ENCODE assay signal across 8 cellular contexts in genomic region chr7:105673367-105674188, GRCh38.
DNase-seq lines count a peak whose midpoint lies in the region; ATAC-seq and TF ChIP-seq lines count a peak whose summit lies in the region.

No MANE protein-coding gene starts in this region.

- peak overlapping the region; percentile 28 to 81 (median 72) for H3K27ac ChIP-seq in body of pancreas
- H3K27ac ChIP-seq in OCI-LY7 (ENCODE audit: low read depth, low read length, poor library complexity, severe bottlenecking), result no peak overlapping the region

- CTCF ChIA-PET in OCI-LY7 (lab: Charles Lee; ENCODE audit: unreplicated experiment), result no interaction called here

- no peak overlapping the region for H3K4me3 Mint-ChIP-seq in neural crest cell

- H3K4me3 ChIP-seq in body of pancreas (no peak overlapping the region), OCI-LY7 (ENCODE audit: low read depth, low read length, poor library complexity, severe bottlenecking) (no peak overlapping the region)

- 16 to 30% methylated on average over 9 of the region's 9 CpGs for WGBS in body of pancreas, 2 donors

- no peak overlapping the region for H3K4me2 ChIP-seq in OCI-LY7 (ENCODE audit: low read length)

- no peaks in the 10 kb centered on the region for H3K79me2 ChIP-seq in OCI-LY7 (ENCODE audit: insufficient read depth, low read depth, low read length)

- H3K36me3 ChIP-seq in body of pancreas (replicated peaks in 1 of 2; ENCODE audit: insufficient read depth in 1 of 2, low read depth in 2 of 2) (no peaks in the 10 kb centered on the region), OCI-LY7 (ENCODE audit: insufficient read depth, low read length) (no peaks in the 10 kb centered on the region)

- H3K9me2 ChIP-seq in OCI-LY7 (ENCODE audit: insufficient read depth, low read length), result no peaks in the 10 kb centered on the region

- ATAC-seq in body of pancreas (peak; percentile 75), HG03378 (IDR thresholded peaks at IDR 0.05; ENCODE audit: unreplicated experiment) (no peak), GM19395 (IDR thresholded peaks at IDR 0.05; ENCODE audit: unreplicated experiment) (no peak)

- peak overlapping the region; percentile 62 for H3K27ac Mint-ChIP-seq in neural crest cell (ENCODE audit: unreplicated experiment)

- H4K20me1 ChIP-seq in OCI-LY7 (ENCODE audit: insufficient read depth, low read length), result no peaks in the 10 kb centered on the region

- no peaks in the 10 kb centered on the region for H3K9me3 Mint-ChIP-seq in neural crest cell

- DNase-seq in Daoy (ENCODE audit: low read depth) (peak; percentile 54), NCI-H146 treated with DMSO at 0.1 percent for 48 hours (lab: John Stamatoyannopoulos, UW; ENCODE audit: unreplicated experiment) (peak; percentile 86), body of pancreas (peak; percentile 73 to 87 (median 80)), neural crest cell (ENCODE audit: low read depth, low spot score) (no peak), OCI-LY7 (ENCODE audit: low spot score) (no peak), activated T-cell treated with anti-CD3 and anti-CD28 coated beads for 4 hours (no peak)

- BruUV-seq in OCI-LY7 (replicated peaks; lab: Mats Ljungman, UMichigan), result no TSS peak

- no peaks in the 10 kb centered on the region for H3K27me3 ChIP-seq in body of pancreas

- POLR2A ChIA-PET in OCI-LY7 (lab: Charles Lee), result no interaction called here

- H3K9me3 ChIP-seq in body of pancreas (no peaks in the 10 kb centered on the region), OCI-LY7 (ENCODE audit: low read length) (no peaks in the 10 kb centered on the region)

- intact Hi-C loops in body of pancreas (cut with DNase I), result no loop called here
- intact Hi-C loops in OCI-LY7 (cut with micrococcal nuclease; ENCODE audit: unreplicated experiment), result no loop called here

- H3K27me3 Mint-ChIP-seq in neural crest cell (ENCODE audit: low read depth), result no peaks in the 10 kb centered on the region

- H3K4me1 ChIP-seq in body of pancreas, result peaks cover 56% of the 10 kb centered on the region
- peaks cover 8% of the 10 kb centered on the region for H3K4me1 ChIP-seq in OCI-LY7 (ENCODE audit: insufficient read depth, low read length, poor library complexity, severe bottlenecking)

- no peak overlapping the region for H2AFZ ChIP-seq in OCI-LY7 (ENCODE audit: low read length)

- H3K4me1 Mint-ChIP-seq in neural crest cell, result peaks cover 6% of the 10 kb centered on the region

- TF ChIP-seq CTCF in body of pancreas (IDR thresholded peaks at IDR 0.05), result peak in 1 of 7 experiments; percentile 2
- TF ChIP-seq CTCF in neural crest cell (conservative IDR thresholded peaks at IDR 0.05), result no peak
- TF ChIP-seq CTCF in OCI-LY7 (conservative IDR thresholded peaks at IDR 0.05; ENCODE audit: low read length), result no peak

- H3K36me3 Mint-ChIP-seq in neural crest cell (ENCODE audit: low read depth), result no peaks in the 10 kb centered on the region

- no peak for TF ChIP-seq POLR2A in body of pancreas (IDR thresholded peaks at IDR 0.05)

Comparison
In these comparisons a context has a peak if more than half of its experiments do, and no peak if none do; other contexts are left out.
1. DNase-seq: peak in Daoy (single experiment), NCI-H146 treated with DMSO at 0.1 percent for 48 hours (single experiment) and body of pancreas (4 of 4); none in neural crest cell (single experiment), OCI-LY7 (single experiment) and activated T-cell treated with anti-CD3 and anti-CD28 coated beads for 4 hours (single experiment).